1 cellular context compared by ENCODE assay signal in the genomic region with DNA sequence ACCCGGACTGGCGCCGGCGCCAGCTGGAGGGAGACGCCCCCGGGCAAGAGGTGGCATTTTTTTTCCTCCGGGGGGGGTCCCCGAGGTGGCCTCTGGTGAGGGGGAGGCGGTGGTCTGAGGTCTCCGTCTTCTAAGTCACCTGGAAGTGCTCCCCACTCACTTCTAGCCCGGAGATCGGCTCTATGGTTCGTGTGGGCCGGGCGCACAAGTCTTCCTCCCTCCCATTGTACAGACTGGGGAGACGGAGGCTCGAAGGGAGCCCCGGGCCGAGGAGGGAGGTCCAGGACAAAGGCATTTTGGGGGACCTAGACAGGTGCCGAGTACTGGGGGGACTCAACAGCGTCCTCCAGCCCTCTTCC.
TF ChIP-seq lines count a peak whose summit lies in the region.

No MANE protein-coding gene starts in this region.

TF ChIP-seq in HepG2, 621 proteins besides CTCF, POLR2A, EP300 and RAD21 (continued from another document):
- TF ChIP-seq ZNF780A (CRISPR knock-in tag; IDR thresholded peaks at IDR 0.05) = no peak
- no peak for TF ChIP-seq KDM5B (CRISPR knock-in tag; IDR thresholded peaks at IDR 0.05; ENCODE audit: borderline replicate concordance)
- TF ChIP-seq PHF5A (CRISPR knock-in tag; IDR thresholded peaks at IDR 0.05; ENCODE audit: low read depth, unreplicated experiment) = no peak
- TF ChIP-seq, protein P1, sequence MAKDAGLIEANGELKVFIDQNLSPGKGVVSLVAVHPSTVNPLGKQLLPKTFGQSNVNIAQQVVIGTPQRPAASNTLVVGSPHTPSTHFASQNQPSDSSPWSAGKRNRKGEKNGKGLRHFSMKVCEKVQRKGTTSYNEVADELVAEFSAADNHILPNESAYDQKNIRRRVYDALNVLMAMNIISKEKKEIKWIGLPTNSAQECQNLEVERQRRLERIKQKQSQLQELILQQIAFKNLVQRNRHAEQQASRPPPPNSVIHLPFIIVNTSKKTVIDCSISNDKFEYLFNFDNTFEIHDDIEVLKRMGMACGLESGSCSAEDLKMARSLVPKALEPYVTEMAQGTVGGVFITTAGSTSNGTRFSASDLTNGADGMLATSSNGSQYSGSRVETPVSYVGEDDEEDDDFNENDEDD (CRISPR knock-in tag; IDR thresholded peaks at IDR 0.05; ENCODE audit: borderline replicate concordance) = no peak
- TF ChIP-seq MTA1 (CRISPR knock-in tag; IDR thresholded peaks at IDR 0.05; ENCODE audit: borderline replicate concordance) = no peak
- no peak for TF ChIP-seq SIN3B (IDR thresholded peaks at IDR 0.05; ENCODE audit: low read length)
- TF ChIP-seq CHD4 (IDR thresholded peaks at IDR 0.05; ENCODE audit: borderline replicate concordance, low read length) = peak; percentile 75; the same call in 1 of the 2 replicates
- no peak; the same call in 1 of the 2 replicates for TF ChIP-seq POLR2G (IDR thresholded peaks at IDR 0.05; ENCODE audit: low read depth, low read length)
- no peak for TF ChIP-seq MXD4 (CRISPR knock-in tag; IDR thresholded peaks at IDR 0.05)
- peak; percentile 6; the same call in 1 of the 2 replicates for TF ChIP-seq RXRA (CRISPR knock-in tag; IDR thresholded peaks at IDR 0.05)
- TF ChIP-seq, protein P2, sequence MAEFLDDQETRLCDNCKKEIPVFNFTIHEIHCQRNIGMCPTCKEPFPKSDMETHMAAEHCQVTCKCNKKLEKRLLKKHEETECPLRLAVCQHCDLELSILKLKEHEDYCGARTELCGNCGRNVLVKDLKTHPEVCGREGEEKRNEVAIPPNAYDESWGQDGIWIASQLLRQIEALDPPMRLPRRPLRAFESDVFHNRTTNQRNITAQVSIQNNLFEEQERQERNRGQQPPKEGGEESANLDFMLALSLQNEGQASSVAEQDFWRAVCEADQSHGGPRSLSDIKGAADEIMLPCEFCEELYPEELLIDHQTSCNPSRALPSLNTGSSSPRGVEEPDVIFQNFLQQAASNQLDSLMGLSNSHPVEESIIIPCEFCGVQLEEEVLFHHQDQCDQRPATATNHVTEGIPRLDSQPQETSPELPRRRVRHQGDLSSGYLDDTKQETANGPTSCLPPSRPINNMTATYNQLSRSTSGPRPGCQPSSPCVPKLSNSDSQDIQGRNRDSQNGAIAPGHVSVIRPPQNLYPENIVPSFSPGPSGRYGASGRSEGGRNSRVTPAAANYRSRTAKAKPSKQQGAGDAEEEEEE (CRISPR knock-in tag; IDR thresholded peaks at IDR 0.05; ENCODE audit: borderline replicate concordance) = no peak
- no peak for TF ChIP-seq NR3C1 (CRISPR knock-in tag; IDR thresholded peaks at IDR 0.05)
- no peak for TF ChIP-seq PRMT3 (CRISPR knock-in tag; IDR thresholded peaks at IDR 0.05; ENCODE audit: borderline replicate concordance, low read depth)
- no peak for TF ChIP-seq EZH2 (conservative IDR thresholded peaks at IDR 0.05; ENCODE audit: low read depth, low read length)
- TF ChIP-seq ZIK1 (CRISPR knock-in tag; IDR thresholded peaks at IDR 0.05; ENCODE audit: borderline replicate concordance, low read depth) = 0 out of 2 replicates have a peak, but pooled peaks have one; percentile 19
- TF ChIP-seq, protein P3, sequence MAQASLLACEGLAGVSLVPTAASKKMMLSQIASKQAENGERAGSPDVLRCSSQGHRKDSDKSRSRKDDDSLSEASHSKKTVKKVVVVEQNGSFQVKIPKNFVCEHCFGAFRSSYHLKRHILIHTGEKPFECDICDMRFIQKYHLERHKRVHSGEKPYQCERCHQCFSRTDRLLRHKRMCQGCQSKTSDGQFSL (CRISPR knock-in tag; IDR thresholded peaks at IDR 0.05) = 0 out of 2 replicates have a peak, but pooled peaks have one; percentile 9
- TF ChIP-seq EED (CRISPR knock-in tag; IDR thresholded peaks at IDR 0.05) = no peak
- no peak for TF ChIP-seq SRF (IDR thresholded peaks at IDR 0.05; ENCODE audit: low read depth, low read length)
- TF ChIP-seq, protein P4, sequence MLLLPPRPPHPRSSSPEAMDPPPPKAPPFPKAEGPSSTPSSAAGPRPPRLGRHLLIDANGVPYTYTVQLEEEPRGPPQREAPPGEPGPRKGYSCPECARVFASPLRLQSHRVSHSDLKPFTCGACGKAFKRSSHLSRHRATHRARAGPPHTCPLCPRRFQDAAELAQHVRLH (CRISPR knock-in tag; IDR thresholded peaks at IDR 0.05; ENCODE audit: borderline replicate concordance, low read depth) = 0 out of 2 replicates have a peak, but pooled peaks have one; percentile 21
- no peak for TF ChIP-seq PCBP2 (optimal IDR thresholded peaks at IDR 0.05; ENCODE audit: low read depth, low read length, poor library complexity, severe bottlenecking)
- TF ChIP-seq, protein P5, sequence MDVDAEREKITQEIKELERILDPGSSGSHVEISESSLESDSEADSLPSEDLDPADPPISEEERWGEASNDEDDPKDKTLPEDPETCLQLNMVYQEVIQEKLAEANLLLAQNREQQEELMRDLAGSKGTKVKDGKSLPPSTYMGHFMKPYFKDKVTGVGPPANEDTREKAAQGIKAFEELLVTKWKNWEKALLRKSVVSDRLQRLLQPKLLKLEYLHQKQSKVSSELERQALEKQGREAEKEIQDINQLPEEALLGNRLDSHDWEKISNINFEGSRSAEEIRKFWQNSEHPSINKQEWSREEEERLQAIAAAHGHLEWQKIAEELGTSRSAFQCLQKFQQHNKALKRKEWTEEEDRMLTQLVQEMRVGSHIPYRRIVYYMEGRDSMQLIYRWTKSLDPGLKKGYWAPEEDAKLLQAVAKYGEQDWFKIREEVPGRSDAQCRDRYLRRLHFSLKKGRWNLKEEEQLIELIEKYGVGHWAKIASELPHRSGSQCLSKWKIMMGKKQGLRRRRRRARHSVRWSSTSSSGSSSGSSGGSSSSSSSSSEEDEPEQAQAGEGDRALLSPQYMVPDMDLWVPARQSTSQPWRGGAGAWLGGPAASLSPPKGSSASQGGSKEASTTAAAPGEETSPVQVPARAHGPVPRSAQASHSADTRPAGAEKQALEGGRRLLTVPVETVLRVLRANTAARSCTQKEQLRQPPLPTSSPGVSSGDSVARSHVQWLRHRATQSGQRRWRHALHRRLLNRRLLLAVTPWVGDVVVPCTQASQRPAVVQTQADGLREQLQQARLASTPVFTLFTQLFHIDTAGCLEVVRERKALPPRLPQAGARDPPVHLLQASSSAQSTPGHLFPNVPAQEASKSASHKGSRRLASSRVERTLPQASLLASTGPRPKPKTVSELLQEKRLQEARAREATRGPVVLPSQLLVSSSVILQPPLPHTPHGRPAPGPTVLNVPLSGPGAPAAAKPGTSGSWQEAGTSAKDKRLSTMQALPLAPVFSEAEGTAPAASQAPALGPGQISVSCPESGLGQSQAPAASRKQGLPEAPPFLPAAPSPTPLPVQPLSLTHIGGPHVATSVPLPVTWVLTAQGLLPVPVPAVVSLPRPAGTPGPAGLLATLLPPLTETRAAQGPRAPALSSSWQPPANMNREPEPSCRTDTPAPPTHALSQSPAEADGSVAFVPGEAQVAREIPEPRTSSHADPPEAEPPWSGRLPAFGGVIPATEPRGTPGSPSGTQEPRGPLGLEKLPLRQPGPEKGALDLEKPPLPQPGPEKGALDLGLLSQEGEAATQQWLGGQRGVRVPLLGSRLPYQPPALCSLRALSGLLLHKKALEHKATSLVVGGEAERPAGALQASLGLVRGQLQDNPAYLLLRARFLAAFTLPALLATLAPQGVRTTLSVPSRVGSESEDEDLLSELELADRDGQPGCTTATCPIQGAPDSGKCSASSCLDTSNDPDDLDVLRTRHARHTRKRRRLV (CRISPR knock-in tag; IDR thresholded peaks at IDR 0.05) = no peak
- no peak for TF ChIP-seq KLF13 (CRISPR knock-in tag; IDR thresholded peaks at IDR 0.05)
- peak; percentile 34; the same call in 1 of the 2 replicates for TF ChIP-seq MTF1 (CRISPR knock-in tag; IDR thresholded peaks at IDR 0.05)
- no peak for TF ChIP-seq ATF7-NPFF (CRISPR knock-in tag; IDR thresholded peaks at IDR 0.05; ENCODE audit: low read depth)
- TF ChIP-seq CBFB (CRISPR knock-in tag; IDR thresholded peaks at IDR 0.05) = no peak
- TF ChIP-seq, protein P6, sequence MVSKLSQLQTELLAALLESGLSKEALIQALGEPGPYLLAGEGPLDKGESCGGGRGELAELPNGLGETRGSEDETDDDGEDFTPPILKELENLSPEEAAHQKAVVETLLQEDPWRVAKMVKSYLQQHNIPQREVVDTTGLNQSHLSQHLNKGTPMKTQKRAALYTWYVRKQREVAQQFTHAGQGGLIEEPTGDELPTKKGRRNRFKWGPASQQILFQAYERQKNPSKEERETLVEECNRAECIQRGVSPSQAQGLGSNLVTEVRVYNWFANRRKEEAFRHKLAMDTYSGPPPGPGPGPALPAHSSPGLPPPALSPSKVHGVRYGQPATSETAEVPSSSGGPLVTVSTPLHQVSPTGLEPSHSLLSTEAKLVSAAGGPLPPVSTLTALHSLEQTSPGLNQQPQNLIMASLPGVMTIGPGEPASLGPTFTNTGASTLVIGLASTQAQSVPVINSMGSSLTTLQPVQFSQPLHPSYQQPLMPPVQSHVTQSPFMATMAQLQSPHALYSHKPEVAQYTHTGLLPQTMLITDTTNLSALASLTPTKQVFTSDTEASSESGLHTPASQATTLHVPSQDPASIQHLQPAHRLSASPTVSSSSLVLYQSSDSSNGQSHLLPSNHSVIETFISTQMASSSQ (IDR thresholded peaks at IDR 0.05; ENCODE audit: low read depth) = no peak
- TF ChIP-seq, protein P6 (CRISPR knock-in tag; IDR thresholded peaks at IDR 0.05; ENCODE audit: borderline replicate concordance) = no peak
- peak; percentile 9; the same call in 1 of the 2 replicates for TF ChIP-seq HOXA5 (CRISPR knock-in tag; IDR thresholded peaks at IDR 0.05)
- TF ChIP-seq KDM1A (CRISPR knock-in tag; IDR thresholded peaks at IDR 0.05) = peak; percentile 57; the same call in 1 of the 2 replicates
- peak; percentile 7; the same call in 1 of the 2 replicates for TF ChIP-seq REL (CRISPR knock-in tag; conservative IDR thresholded peaks at IDR 0.05)
- TF ChIP-seq ZNF232 (CRISPR knock-in tag; IDR thresholded peaks at IDR 0.05; ENCODE audit: borderline replicate concordance) = no peak
